In the genomic region with DNA sequence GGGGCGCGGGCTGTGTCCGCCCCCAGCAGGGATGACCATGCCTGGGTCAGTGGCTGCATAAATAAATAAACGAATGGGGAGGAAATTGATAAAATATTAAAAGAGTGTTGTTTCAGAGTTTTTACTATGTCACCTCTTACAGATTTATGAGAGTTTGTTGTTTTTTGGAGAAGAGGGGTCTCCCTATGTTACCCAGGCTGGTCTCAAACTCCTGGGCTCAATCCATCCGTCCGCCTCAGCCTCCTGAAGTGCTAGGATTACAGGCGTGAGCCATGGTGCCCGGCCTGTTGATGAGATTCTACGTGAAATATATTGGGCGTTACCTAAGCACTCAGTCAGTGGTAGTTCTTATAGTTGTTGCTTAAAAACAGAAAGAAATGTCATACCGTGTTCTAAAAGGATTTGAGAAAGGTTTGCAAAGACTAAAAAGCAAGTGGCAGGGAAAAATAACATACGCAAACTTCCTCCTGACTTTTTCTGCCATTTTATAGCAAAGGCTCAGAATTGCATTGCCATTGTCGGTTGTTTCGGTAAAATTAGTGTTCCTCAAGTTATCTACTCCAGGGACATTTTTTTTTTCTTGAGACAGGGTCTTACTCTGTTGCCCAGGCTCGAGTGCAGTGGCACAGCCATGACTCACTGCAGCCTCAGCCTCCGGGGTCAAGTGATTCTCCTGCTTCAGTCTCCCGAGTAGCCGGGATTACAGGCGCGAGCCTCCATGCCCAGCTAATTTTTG, we compare ENCODE assay signal across 8 cellular contexts. TPM values are rescaled to one million over a fixed set of nuclear protein-coding genes. Genes with fewer than 3 reads are reported as not detected.
A peak's percentile ranks its signal among the peaks of the same experiment; 100 is the strongest.
DNase-seq lines count a peak whose midpoint lies in the region; ATAC-seq and TF ChIP-seq lines count a peak whose summit lies in the region.

No MANE protein-coding gene starts in this region.

- in situ Hi-C loops in mammary epithelial cell (cut with MboI; ENCODE audit: low sequenced_read_pairs in 2 of 2) = loop anchor here in 1 of 2 donors (25.0 kb wide), 1 partner anchor 1780 kb away; no protein-coding TSS in a partner anchor

- H3K9ac ChIP-seq in HUES64 (ENCODE audit: low read depth, low read length) = peak overlapping the region; percentile 86
- peak overlapping the region; percentile 51 for H3K9ac ChIP-seq in mammary epithelial cell (ENCODE audit: insufficient read depth, low read length)
- peak overlapping the region; percentile 81 to 84 for H3K9ac ChIP-seq in mucosa of rectum (ENCODE audit: low read depth in 1 of 2, low read length in 2 of 2)

- H3K79me2 ChIP-seq in mammary epithelial cell (ENCODE audit: insufficient read depth, low read length) = no peaks in the 10 kb centered on the region

- BruUV-seq in mammary epithelial cell (replicated peaks; lab: Mats Ljungman, UMichigan) = TSS peak; percentile 80

- dilution Hi-C loops in mammary epithelial cell (cut with HindIII; ENCODE audit: low sequenced_read_pairs) = no loop called here

- intact Hi-C loops in mammary epithelial cell (cut with micrococcal nuclease) = no loop called here

- peak overlapping the region; percentile 85 for H3K4me2 ChIP-seq in mammary epithelial cell (ENCODE audit: insufficient read depth, low read depth, low read length)

- DNase-seq in AG10803 (ENCODE audit: low read depth) = no peak
- DNase-seq in mammary epithelial cell = no peak
- no peak for DNase-seq in SKM-1 treated with dmso at 0.1 percent for 144 hours (lab: John Stamatoyannopoulos, UW; ENCODE audit: unreplicated experiment)
- no peak for DNase-seq in central memory CD4-positive, alpha-beta T cell
- DNase-seq in activated effector memory CD4-positive, alpha-beta T cell treated with anti-CD3 and anti-CD28 coated beads, Interleukin-2, amount 50 U/mL, for 16 hours = no peak

- H3K36me3 ChIP-seq in HUES64 (ENCODE audit: insufficient read depth, low read length) (no peaks in the 10 kb centered on the region), mammary epithelial cell (ENCODE audit: insufficient read depth, low read length) (no peaks in the 10 kb centered on the region), mucosa of rectum (ENCODE audit: control insufficient read depth in 2 of 2, insufficient read depth in 2 of 2, low read length in 2 of 2) (no peaks in the 10 kb centered on the region)

- H2AFZ ChIP-seq in mammary epithelial cell (ENCODE audit: low read depth, low read length) = peak overlapping the region; percentile 93

- peak overlapping the region; percentile 76 for H3K4me3 ChIP-seq in AG10803 (ENCODE audit: low read length)
- H3K4me3 ChIP-seq in HUES64 (ENCODE audit: low read length) = peak overlapping the region; percentile 56
- H3K4me3 ChIP-seq in mammary epithelial cell (replicated peaks in 1 of 3; ENCODE audit: insufficient read depth in 1 of 3, low read depth in 2 of 3, low read length in 3 of 3) = peak overlapping the region; percentile 77 to 93 (median 81)
- peak overlapping the region; percentile 79 to 81 for H3K4me3 ChIP-seq in mucosa of rectum (ENCODE audit: low read length in 2 of 2)

- TF ChIP-seq CTCF in AG10803 (conservative IDR thresholded peaks at IDR 0.05; ENCODE audit: low read length) (no peak), mammary epithelial cell (conservative IDR thresholded peaks at IDR 0.05 in 1 of 2, IDR thresholded peaks at IDR 0.05 in 1 of 2; ENCODE audit: extremely low read depth in 1 of 2, insufficient read depth in 1 of 2, low read depth in 1 of 2, low read length in 2 of 2) (no peak)

- H3K9me3 ChIP-seq in HUES64 (ENCODE audit: insufficient read depth, low read depth, low read length) (peaks cover 7% of the 10 kb centered on the region; the same call in 1 of the 2 replicates), mammary epithelial cell (replicated peaks; ENCODE audit: insufficient read depth, low read length) (no peaks in the 10 kb centered on the region), mucosa of rectum (ENCODE audit: control insufficient read depth in 2 of 2, low read length in 2 of 2) (no peaks in the 10 kb centered on the region)

- H3K4me1 ChIP-seq in HUES64 (ENCODE audit: insufficient read depth, low read length) = peaks cover 3% of the 10 kb centered on the region; the same call in 1 of the 2 replicates
- H3K4me1 ChIP-seq in mammary epithelial cell (ENCODE audit: insufficient read depth, low read length) = peaks cover 6% of the 10 kb centered on the region
- H3K4me1 ChIP-seq in mucosa of rectum (ENCODE audit: control insufficient read depth in 2 of 2, insufficient read depth in 2 of 2, low read length in 2 of 2) = peaks cover 7 to 8% of the 10 kb centered on the region in 2 donors

- CTCF ChIA-PET in mammary epithelial cell (lab: Charles Lee; ENCODE audit: low non-redundant PET) = no interaction called here

- 73% methylated on average over 20 of the region's 20 CpGs for WGBS in HUES64
- WGBS in mammary epithelial cell (ENCODE audit: low coverage, missing lambda C conversion rate) = 45% methylated on average over 19 of the region's 20 CpGs

- H3K27me3 ChIP-seq in HUES64 (ENCODE audit: insufficient read depth, low read length) (peaks cover 7% of the 10 kb centered on the region), mammary epithelial cell (ENCODE audit: insufficient read depth, low read length) (no peaks in the 10 kb centered on the region), mucosa of rectum (ENCODE audit: control insufficient read depth in 2 of 2, insufficient read depth in 2 of 2, low read length in 2 of 2) (no peaks in the 10 kb centered on the region)

- H3K27ac ChIP-seq in HUES64 (ENCODE audit: low read depth, low read length) = peak overlapping the region; percentile 93; the same call in 1 of the 2 replicates
- H3K27ac ChIP-seq in mammary epithelial cell (ENCODE audit: insufficient read depth, low read depth, low read length) = peak overlapping the region; percentile 48
- peak overlapping the region; percentile 85 to 87 for H3K27ac ChIP-seq in mucosa of rectum (ENCODE audit: low read depth in 2 of 2, low read length in 2 of 2)

- H4K20me1 ChIP-seq in mammary epithelial cell (ENCODE audit: insufficient read depth, low read length) = no peaks in the 10 kb centered on the region

- no peak for ATAC-seq in HG03469 (IDR thresholded peaks at IDR 0.05; ENCODE audit: unreplicated experiment)

RNA-seq across cellular contexts. Expression of a gene that starts 39.5 kb away (rescaled TPM):
- 4.2 TPM for polyA plus RNA-seq in HUES64 (2013, experiment 1 of 2)
- 5.6 TPM for polyA plus RNA-seq in HUES64 (2013, experiment 2 of 2)
- total RNA-seq in mammary epithelial cell = 10 to 100 TPM; 32.7 to 48.2 TPM
- polyA plus RNA-seq in mammary epithelial cell = 10.2 TPM
- 46.5 TPM for polyA minus RNA-seq in mammary epithelial cell
